ENCODE assay signal across 10 cellular contexts in genomic region chr2:42792583-42793313, GRCh38. TPM values are rescaled to one million over a fixed set of nuclear protein-coding genes. Genes with fewer than 3 reads are reported as not detected.
A peak's percentile ranks its signal among the peaks of the same experiment; 100 is the strongest.
DNase-seq lines count a peak whose midpoint lies in the region; ATAC-seq and TF ChIP-seq lines count a peak whose summit lies in the region.
"Had no signal": no experiment of that assay in that cellular context is flagged by ENCODE, and none has a peak within 500 bp of the region (broad histone marks: within the 10 kb centered on the region; RNA-seq: fewer than 3 reads in every experiment).

HAAO (minus strand) TSS chr2:42792583; CDS start chr2:42792536, 47 bp downstream.

- peak within 1 kb of the TSS; percentile 68 for H3K27ac Mint-ChIP-seq in type B pancreatic cell

- DNase-seq in AG20443 (ENCODE audit: low spot score) (peak; percentile 64), HuH-7.5 (ENCODE audit: low spot score) (peak; percentile 80), mesenteric fat pad (ENCODE audit: low spot score) (peak; percentile 92), type B pancreatic cell (ENCODE audit: extremely low spot score, unreplicated experiment) (no peak)
- no peak for DNase-seq in effector memory CD4-positive, alpha-beta T cell
- no peak for DNase-seq in central memory CD4-positive, alpha-beta T cell

- H3K36me3 ChIP-seq in effector memory CD4-positive, alpha-beta T cell (ENCODE audit: control insufficient read depth, insufficient read depth, low read length) = no peaks in the 10 kb centered on the region

- H3K27me3 Mint-ChIP-seq in type B pancreatic cell = peaks cover 9% of the 10 kb centered on the region

- H3K4me3 ChIP-seq in effector memory CD4-positive, alpha-beta T cell (ENCODE audit: insufficient read depth, low read depth, low read length, poor library complexity, severe bottlenecking) = peak within 1 kb of the TSS; percentile 47

- no peak within 1 kb of the TSS for H3K27ac ChIP-seq in effector memory CD4-positive, alpha-beta T cell (ENCODE audit: insufficient read depth, low read length, poor library complexity, severe bottlenecking)

- H3K9me3 Mint-ChIP-seq in type B pancreatic cell = no peaks in the 10 kb centered on the region

- H3K27me3 ChIP-seq in effector memory CD4-positive, alpha-beta T cell (replicated peaks; ENCODE audit: control insufficient read depth, insufficient read depth, low read length, poor library complexity, severe bottlenecking) = peaks cover 15% of the 10 kb centered on the region

- ATAC-seq in GM19035 (IDR thresholded peaks at IDR 0.05; ENCODE audit: unreplicated experiment) (peak; percentile 26), GM21528 (IDR thresholded peaks at IDR 0.05; ENCODE audit: low FRiP score, unreplicated experiment) (no peak)

- H3K4me1 ChIP-seq in effector memory CD4-positive, alpha-beta T cell (ENCODE audit: control insufficient read depth, insufficient read depth, low read length, poor library complexity, severe bottlenecking) = peaks cover 13% of the 10 kb centered on the region

- no peaks in the 10 kb centered on the region for H3K9me3 ChIP-seq in effector memory CD4-positive, alpha-beta T cell (ENCODE audit: control insufficient read depth, low read length)

- peak; percentile 56 for TF ChIP-seq CTCF in type B pancreatic cell (conservative IDR thresholded peaks at IDR 0.05)

- H3K4me1 Mint-ChIP-seq in type B pancreatic cell (ENCODE audit: unreplicated experiment) = peaks cover 35% of the 10 kb centered on the region

- peak within 1 kb of the TSS; percentile 88 for H3K4me3 Mint-ChIP-seq in type B pancreatic cell

- peaks cover 5% of the 10 kb centered on the region for H3K36me3 Mint-ChIP-seq in type B pancreatic cell

RNA-seq across cellular contexts. Expression of gene HAAO, which starts in this region (rescaled TPM):
- total RNA-seq in mesenteric fat pad (2.8 TPM), type B pancreatic cell (ENCODE audit: low replicate concordance) (9.4 and 10.0 TPM in 2 replicates)
- total RNA-seq: HT1080, lung microvascular endothelial cell had no signal

Comparison
In these comparisons a context has a peak if more than half of its experiments do, and no peak if none do; other contexts are left out.
1. DNase-seq: peak in AG20443 (single experiment), HuH-7.5 (single experiment) and mesenteric fat pad (single experiment); none in effector memory CD4-positive, alpha-beta T cell (0 of 3), type B pancreatic cell (single experiment) and central memory CD4-positive, alpha-beta T cell (single experiment).